In the genomic region with DNA sequence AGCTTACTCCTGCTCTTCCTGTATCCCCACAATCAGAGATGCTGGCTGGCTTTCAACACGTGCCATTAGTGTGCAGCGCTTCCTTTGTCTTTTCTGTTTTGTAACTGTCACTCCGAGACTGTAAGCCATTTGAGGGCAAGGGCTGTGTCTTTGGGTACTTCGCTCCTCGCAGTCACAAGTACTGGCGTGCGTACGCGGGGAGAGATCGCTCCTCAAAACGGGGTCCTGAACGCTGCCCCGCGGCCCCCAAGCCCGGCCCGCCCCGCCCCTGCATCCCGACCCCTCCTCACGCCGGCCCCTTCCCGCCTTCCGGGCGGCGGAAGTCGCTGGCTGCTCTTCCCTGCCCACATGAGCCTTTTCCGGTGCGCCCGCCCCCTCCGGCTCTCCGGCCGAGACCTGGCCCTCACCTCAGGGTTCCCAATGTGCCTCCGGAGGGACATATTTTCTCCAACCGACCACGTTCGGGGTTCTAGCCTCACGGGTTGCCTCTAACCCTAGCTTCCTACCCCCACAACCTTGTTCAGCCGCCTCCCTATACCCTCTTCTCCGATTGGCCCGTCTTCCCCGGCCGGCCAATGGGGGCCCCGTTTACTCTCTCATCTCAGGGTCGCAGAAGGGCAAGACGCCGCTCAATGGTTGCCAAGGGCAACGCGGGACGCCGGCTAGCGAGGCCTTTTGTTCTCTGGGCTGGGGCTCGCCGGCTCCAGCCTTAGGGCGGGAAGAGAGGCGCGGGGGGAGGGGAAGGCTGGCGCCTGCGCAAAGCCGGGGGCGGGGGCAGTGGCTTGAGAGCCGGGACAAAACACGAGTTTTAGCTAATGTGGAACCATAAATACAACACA, we compare ENCODE assay signal across 1 cellular context.
TF ChIP-seq lines count a peak whose summit lies in the region.

CEP41 (minus strand) TSS at position 490 of the 839 bp plus-strand sequence; CDS start at position 440, 50 bp downstream.

TF ChIP-seq in HepG2, 621 proteins besides CTCF, POLR2A, EP300 and RAD21 (continued from another document and continues in another):
- TF ChIP-seq ZBTB21 (CRISPR knock-in tag; IDR thresholded peaks at IDR 0.05) (no peak), ISL2 (CRISPR knock-in tag; IDR thresholded peaks at IDR 0.05) (no peak), MIER2 (CRISPR knock-in tag; IDR thresholded peaks at IDR 0.05) (no peak), MAZ (IDR thresholded peaks at IDR 0.05; ENCODE audit: borderline replicate concordance, low read depth, low read length) (no peak), MAZ (CRISPR knock-in tag; IDR thresholded peaks at IDR 0.05; ENCODE audit: low read depth) (peak; percentile 54; the same call in 1 of the 2 replicates), ZNF263 (CRISPR knock-in tag; IDR thresholded peaks at IDR 0.05) (no peak), ZNF7 (CRISPR knock-in tag; IDR thresholded peaks at IDR 0.05) (no peak), NFRKB (IDR thresholded peaks at IDR 0.05) (no peak), TOE1 (CRISPR knock-in tag; IDR thresholded peaks at IDR 0.05) (no peak), ESRRA (CRISPR knock-in tag; IDR thresholded peaks at IDR 0.05; ENCODE audit: low read depth) (0 out of 2 replicates have a peak, but pooled peaks have one; percentile 31), SMAD9 (CRISPR knock-in tag; IDR thresholded peaks at IDR 0.05) (no peak), RBM39 (IDR thresholded peaks at IDR 0.05; ENCODE audit: low read depth, low read length, poor library complexity, severe bottlenecking) (peak; percentile 51), HHEX (CRISPR knock-in tag; IDR thresholded peaks at IDR 0.05) (no peak), ZNF678 (CRISPR knock-in tag; IDR thresholded peaks at IDR 0.05) (no peak), NFIC (IDR thresholded peaks at IDR 0.05; ENCODE audit: low read length) (no peak), HNRNPUL1 (IDR thresholded peaks at IDR 0.05; ENCODE audit: low read depth, low read length) (no peak), ZNF430 (CRISPR knock-in tag; IDR thresholded peaks at IDR 0.05) (no peak; the same call in 1 of the 2 replicates), SNRNP70 (IDR thresholded peaks at IDR 0.05; ENCODE audit: low read depth, low read length) (no peak), MTF2 (CRISPR knock-in tag; IDR thresholded peaks at IDR 0.05; ENCODE audit: borderline replicate concordance) (no peak), ZNF766 (CRISPR knock-in tag; IDR thresholded peaks at IDR 0.05; ENCODE audit: borderline replicate concordance) (no peak), KMT2B (CRISPR knock-in tag; IDR thresholded peaks at IDR 0.05) (peak; percentile 45; the same call in 1 of the 2 replicates), ELF1 (CRISPR knock-in tag; IDR thresholded peaks at IDR 0.05) (peak; percentile 63), ZZZ3 (CRISPR knock-in tag; IDR thresholded peaks at IDR 0.05; ENCODE audit: borderline replicate concordance) (no peak), ISX (CRISPR knock-in tag; conservative IDR thresholded peaks at IDR 0.05) (no peak), CENPX (CRISPR knock-in tag; IDR thresholded peaks at IDR 0.05) (no peak), GPN1 (CRISPR knock-in tag; IDR thresholded peaks at IDR 0.05; ENCODE audit: borderline replicate concordance) (no peak), TAF1 (CRISPR knock-in tag; IDR thresholded peaks at IDR 0.05) (no peak), HES4 (CRISPR knock-in tag; IDR thresholded peaks at IDR 0.05; ENCODE audit: borderline replicate concordance) (no peak), MXI1 (IDR thresholded peaks at IDR 0.05; ENCODE audit: borderline replicate concordance, low read depth, low read length) (peak; percentile 79; the same call in 2 of the 3 replicates), ZNF329 (CRISPR knock-in tag; IDR thresholded peaks at IDR 0.05; ENCODE audit: low read depth) (no peak), ZNF619 (CRISPR knock-in tag; IDR thresholded peaks at IDR 0.05) (no peak), ARID2 (CRISPR knock-in tag; IDR thresholded peaks at IDR 0.05; ENCODE audit: borderline replicate concordance) (no peak), ZNF260 (CRISPR knock-in tag; IDR thresholded peaks at IDR 0.05; ENCODE audit: borderline replicate concordance, low read depth) (no peak), NCOA2 (CRISPR knock-in tag; IDR thresholded peaks at IDR 0.05) (no peak), CBX1 (IDR thresholded peaks at IDR 0.05; ENCODE audit: low read depth) (no peak), HOXA3 (CRISPR knock-in tag; IDR thresholded peaks at IDR 0.05) (peak; percentile 44; the same call in 1 of the 2 replicates), ZEB1 (IDR thresholded peaks at IDR 0.05; ENCODE audit: insufficient replicate concordance, low read depth) (no peak), ZNF629 (CRISPR knock-in tag; conservative IDR thresholded peaks at IDR 0.05) (no peak), ZNF570 (CRISPR knock-in tag; IDR thresholded peaks at IDR 0.05; ENCODE audit: borderline replicate concordance) (no peak), ZNF235 (CRISPR knock-in tag; IDR thresholded peaks at IDR 0.05; ENCODE audit: borderline replicate concordance) (no peak), SRF (IDR thresholded peaks at IDR 0.05; ENCODE audit: low read depth, low read length) (no peak), U2AF2 (IDR thresholded peaks at IDR 0.05; ENCODE audit: low read depth, low read length) (no peak), ZNF382 (CRISPR knock-in tag; IDR thresholded peaks at IDR 0.05; ENCODE audit: borderline replicate concordance) (no peak), HDAC2 (CRISPR knock-in tag; IDR thresholded peaks at IDR 0.05) (peak; percentile 30; the same call in 1 of the 2 replicates), NFYB (CRISPR knock-in tag; IDR thresholded peaks at IDR 0.05) (peak; percentile 92), ZBTB20 (CRISPR knock-in tag; IDR thresholded peaks at IDR 0.05; ENCODE audit: borderline replicate concordance, low read depth) (no peak), ZNF691 (CRISPR knock-in tag; IDR thresholded peaks at IDR 0.05; ENCODE audit: borderline replicate concordance, low read depth) (no peak), ASH2L (IDR thresholded peaks at IDR 0.05; ENCODE audit: insufficient read length, low read depth, low read length) (peak; percentile 81), ZMAT5 (CRISPR knock-in tag; IDR thresholded peaks at IDR 0.05; ENCODE audit: borderline replicate concordance, low read depth) (no peak)
- TF ChIP-seq, protein P1, sequence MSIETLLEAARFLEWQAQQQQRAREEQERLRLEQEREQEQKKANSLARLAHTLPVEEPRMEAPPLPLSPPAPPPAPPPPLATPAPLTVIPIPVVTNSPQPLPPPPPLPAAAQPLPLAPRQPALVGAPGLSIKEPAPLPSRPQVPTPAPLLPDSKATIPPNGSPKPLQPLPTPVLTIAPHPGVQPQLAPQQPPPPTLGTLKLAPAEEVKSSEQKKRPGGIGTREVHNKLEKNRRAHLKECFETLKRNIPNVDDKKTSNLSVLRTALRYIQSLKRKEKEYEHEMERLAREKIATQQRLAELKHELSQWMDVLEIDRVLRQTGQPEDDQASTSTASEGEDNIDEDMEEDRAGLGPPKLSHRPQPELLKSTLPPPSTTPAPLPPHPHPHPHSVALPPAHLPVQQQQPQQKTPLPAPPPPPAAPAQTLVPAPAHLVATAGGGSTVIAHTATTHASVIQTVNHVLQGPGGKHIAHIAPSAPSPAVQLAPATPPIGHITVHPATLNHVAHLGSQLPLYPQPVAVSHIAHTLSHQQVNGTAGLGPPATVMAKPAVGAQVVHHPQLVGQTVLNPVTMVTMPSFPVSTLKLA (IDR thresholded peaks at IDR 0.05) = 0 out of 2 replicates have a peak, but pooled peaks have one; percentile 6
- TF ChIP-seq, protein P2, sequence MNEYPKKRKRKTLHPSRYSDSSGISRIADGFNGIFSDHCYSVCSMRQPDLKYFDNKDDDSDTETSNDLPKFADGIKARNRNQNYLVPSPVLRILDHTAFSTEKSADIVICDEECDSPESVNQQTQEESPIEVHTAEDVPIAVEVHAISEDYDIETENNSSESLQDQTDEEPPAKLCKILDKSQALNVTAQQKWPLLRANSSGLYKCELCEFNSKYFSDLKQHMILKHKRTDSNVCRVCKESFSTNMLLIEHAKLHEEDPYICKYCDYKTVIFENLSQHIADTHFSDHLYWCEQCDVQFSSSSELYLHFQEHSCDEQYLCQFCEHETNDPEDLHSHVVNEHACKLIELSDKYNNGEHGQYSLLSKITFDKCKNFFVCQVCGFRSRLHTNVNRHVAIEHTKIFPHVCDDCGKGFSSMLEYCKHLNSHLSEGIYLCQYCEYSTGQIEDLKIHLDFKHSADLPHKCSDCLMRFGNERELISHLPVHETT (CRISPR knock-in tag; conservative IDR thresholded peaks at IDR 0.05) = no peak
- TF ChIP-seq, protein P3, sequence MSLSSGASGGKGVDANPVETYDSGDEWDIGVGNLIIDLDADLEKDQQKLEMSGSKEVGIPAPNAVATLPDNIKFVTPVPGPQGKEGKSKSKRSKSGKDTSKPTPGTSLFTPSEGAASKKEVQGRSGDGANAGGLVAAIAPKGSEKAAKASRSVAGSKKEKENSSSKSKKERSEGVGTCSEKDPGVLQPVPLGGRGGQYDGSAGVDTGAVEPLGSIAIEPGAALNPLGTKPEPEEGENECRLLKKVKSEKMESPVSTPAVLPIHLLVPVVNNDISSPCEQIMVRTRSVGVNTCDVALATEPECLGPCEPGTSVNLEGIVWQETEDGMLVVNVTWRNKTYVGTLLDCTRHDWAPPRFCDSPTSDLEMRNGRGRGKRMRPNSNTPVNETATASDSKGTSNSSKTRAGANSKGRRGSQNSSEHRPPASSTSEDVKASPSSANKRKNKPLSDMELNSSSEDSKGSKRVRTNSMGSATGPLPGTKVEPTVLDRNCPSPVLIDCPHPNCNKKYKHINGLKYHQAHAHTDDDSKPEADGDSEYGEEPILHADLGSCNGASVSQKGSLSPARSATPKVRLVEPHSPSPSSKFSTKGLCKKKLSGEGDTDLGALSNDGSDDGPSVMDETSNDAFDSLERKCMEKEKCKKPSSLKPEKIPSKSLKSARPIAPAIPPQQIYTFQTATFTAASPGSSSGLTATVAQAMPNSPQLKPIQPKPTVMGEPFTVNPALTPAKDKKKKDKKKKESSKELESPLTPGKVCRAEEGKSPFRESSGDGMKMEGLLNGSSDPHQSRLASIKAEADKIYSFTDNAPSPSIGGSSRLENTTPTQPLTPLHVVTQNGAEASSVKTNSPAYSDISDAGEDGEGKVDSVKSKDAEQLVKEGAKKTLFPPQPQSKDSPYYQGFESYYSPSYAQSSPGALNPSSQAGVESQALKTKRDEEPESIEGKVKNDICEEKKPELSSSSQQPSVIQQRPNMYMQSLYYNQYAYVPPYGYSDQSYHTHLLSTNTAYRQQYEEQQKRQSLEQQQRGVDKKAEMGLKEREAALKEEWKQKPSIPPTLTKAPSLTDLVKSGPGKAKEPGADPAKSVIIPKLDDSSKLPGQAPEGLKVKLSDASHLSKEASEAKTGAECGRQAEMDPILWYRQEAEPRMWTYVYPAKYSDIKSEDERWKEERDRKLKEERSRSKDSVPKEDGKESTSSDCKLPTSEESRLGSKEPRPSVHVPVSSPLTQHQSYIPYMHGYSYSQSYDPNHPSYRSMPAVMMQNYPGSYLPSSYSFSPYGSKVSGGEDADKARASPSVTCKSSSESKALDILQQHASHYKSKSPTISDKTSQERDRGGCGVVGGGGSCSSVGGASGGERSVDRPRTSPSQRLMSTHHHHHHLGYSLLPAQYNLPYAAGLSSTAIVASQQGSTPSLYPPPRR (CRISPR knock-in tag; IDR thresholded peaks at IDR 0.05; ENCODE audit: borderline replicate concordance) = 0 out of 2 replicates have a peak, but pooled peaks have one; percentile 29
- TF ChIP-seq, protein P4, sequence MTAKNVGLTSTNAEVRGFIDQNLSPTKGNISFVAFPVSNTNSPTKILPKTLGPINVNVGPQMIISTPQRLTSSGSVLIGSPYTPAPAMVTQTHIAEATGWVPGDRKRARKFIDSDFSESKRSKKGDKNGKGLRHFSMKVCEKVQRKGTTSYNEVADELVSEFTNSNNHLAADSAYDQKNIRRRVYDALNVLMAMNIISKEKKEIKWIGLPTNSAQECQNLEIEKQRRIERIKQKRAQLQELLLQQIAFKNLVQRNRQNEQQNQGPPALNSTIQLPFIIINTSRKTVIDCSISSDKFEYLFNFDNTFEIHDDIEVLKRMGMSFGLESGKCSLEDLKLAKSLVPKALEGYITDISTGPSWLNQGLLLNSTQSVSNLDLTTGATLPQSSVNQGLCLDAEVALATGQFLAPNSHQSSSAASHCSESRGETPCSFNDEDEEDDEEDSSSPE (CRISPR knock-in tag; IDR thresholded peaks at IDR 0.05) = peak; percentile 65; the same call in 1 of the 2 replicates
- TF ChIP-seq, protein P5, sequence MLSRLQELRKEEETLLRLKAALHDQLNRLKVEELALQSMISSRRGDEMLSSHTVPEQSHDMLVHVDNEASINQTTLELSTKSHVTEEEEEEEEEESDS (CRISPR knock-in tag; IDR thresholded peaks at IDR 0.05; ENCODE audit: borderline replicate concordance) = no peak
- TF ChIP-seq, protein P6, sequence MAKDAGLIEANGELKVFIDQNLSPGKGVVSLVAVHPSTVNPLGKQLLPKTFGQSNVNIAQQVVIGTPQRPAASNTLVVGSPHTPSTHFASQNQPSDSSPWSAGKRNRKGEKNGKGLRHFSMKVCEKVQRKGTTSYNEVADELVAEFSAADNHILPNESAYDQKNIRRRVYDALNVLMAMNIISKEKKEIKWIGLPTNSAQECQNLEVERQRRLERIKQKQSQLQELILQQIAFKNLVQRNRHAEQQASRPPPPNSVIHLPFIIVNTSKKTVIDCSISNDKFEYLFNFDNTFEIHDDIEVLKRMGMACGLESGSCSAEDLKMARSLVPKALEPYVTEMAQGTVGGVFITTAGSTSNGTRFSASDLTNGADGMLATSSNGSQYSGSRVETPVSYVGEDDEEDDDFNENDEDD (CRISPR knock-in tag; IDR thresholded peaks at IDR 0.05; ENCODE audit: borderline replicate concordance) = peak; percentile 22; the same call in 1 of the 2 replicates
- TF ChIP-seq, protein P7, sequence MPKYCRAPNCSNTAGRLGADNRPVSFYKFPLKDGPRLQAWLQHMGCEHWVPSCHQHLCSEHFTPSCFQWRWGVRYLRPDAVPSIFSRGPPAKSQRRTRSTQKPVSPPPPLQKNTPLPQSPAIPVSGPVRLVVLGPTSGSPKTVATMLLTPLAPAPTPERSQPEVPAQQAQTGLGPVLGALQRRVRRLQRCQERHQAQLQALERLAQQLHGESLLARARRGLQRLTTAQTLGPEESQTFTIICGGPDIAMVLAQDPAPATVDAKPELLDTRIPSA (CRISPR knock-in tag; IDR thresholded peaks at IDR 0.05; ENCODE audit: borderline replicate concordance) = no peak
